ENCODE assay signal across 2 cellular contexts in the genomic region with DNA sequence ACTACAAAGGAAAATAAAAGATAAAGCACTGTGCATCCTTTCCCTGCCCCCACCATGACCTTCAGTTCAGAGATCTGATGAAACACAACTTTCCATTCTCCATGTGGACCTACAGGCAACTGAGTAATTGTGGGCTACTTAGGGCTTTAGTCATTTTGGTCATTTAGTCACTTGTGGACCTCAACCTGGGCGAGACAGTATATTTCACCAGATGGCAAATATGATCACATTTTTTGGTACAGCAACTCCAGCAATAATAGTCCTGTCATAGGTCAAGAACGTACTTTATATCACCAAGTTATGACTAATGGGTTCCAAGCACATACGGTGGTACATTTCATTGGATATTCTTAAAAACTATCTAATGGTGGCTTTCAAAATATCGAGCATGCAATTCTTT.
TF ChIP-seq lines count a peak whose summit lies in the region.

No MANE protein-coding gene starts in this region.

TF ChIP-seq in SK-N-SH, 30 proteins besides CTCF, POLR2A, EP300 and RAD21 (continued from another document):
- TF ChIP-seq CHD2 (IDR thresholded peaks at IDR 0.05; ENCODE audit: low read length, partially characterized antibody) (no peak), MEF2A (IDR thresholded peaks at IDR 0.05; ENCODE audit: borderline replicate concordance, low read depth) (no peak), MAX (IDR thresholded peaks at IDR 0.05; ENCODE audit: low read depth) (no peak), RXRA (IDR thresholded peaks at IDR 0.05; ENCODE audit: borderline replicate concordance, low read depth) (peak; percentile 30; the same call in 1 of the 2 replicates), RCOR1 (IDR thresholded peaks at IDR 0.05; ENCODE audit: low read length) (no peak), FOXM1 (IDR thresholded peaks at IDR 0.05; ENCODE audit: low read depth) (no peak), TEAD4 (IDR thresholded peaks at IDR 0.05; ENCODE audit: borderline replicate concordance, insufficient read depth) (no peak), IRF3 (IDR thresholded peaks at IDR 0.05; ENCODE audit: low read depth, low read length) (no peak), TCF12 (IDR thresholded peaks at IDR 0.05) (peak; percentile 67), USF2 (IDR thresholded peaks at IDR 0.05; ENCODE audit: borderline replicate concordance, low read depth, low read length) (no peak), RFX5 (IDR thresholded peaks at IDR 0.05; ENCODE audit: low read length) (no peak), MXI1 (IDR thresholded peaks at IDR 0.05; ENCODE audit: low read depth, low read length) (no peak), JUND (IDR thresholded peaks at IDR 0.05) (0 out of 2 replicates have a peak, but pooled peaks have one; percentile 11), FOSL2 (IDR thresholded peaks at IDR 0.05; ENCODE audit: borderline replicate concordance, low read depth) (peak; percentile 42; the same call in 1 of the 2 replicates)

TF ChIP-seq in SK-N-SH treated with all-trans-retinoic acid at 6 μM for 48 hours, 23 proteins besides CTCF, POLR2A, EP300 and RAD21 (continued from another document):
- no peak for TF ChIP-seq OSR1 (CRISPR knock-in tag; IDR thresholded peaks at IDR 0.05)
